Comparison of ENCODE assay signal across 7 cellular contexts in the genomic region with DNA sequence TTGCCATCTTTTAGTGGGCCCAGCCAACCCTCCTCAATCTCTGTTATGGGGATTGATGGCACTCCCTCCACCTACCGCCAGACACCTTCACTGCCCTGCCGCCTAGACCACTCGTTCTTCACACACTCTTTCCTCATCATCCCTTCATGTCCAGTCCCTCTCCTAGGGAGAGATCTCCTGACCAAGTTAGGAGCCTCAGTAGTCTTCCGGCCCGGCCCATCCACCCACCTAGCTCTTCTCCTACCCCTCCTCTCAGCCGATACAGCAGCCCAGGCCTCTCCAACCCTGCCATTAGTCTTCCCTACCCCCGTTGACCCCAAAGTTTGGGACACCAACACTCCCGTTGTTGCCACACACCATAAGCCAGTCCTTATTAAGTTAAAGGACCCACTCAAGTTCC. TPM values are rescaled to one million over a fixed set of nuclear protein-coding genes. Genes with fewer than 3 reads are reported as not detected.
"Had no signal": no experiment of that assay in that cellular context is flagged by ENCODE, and none has a peak within 500 bp of the region (broad histone marks: within the 10 kb centered on the region; RNA-seq: fewer than 3 reads in every experiment).

No MANE protein-coding gene starts in this region.

- DNase-seq: H9, HCEC 1CT, IMR-90 had no signal

- H3K27ac Mint-ChIP-seq: GM23338, H9 had no signal

- H2AFZ ChIP-seq: GM23338 had no signal

- H3K4me3 ChIP-seq: GM23338, K562 had no signal

- H3K4me3 Mint-ChIP-seq: GM23338, H9 had no signal

- ATAC-seq: GM23338, K562 had no signal

- H3K4me1 Mint-ChIP-seq: GM23338, H9 had no signal

- H3K4me2 ChIP-seq: GM23338 had no signal

RNA-seq across cellular contexts. Expression of a gene that starts 11.0 kb away (rescaled TPM):
- total RNA-seq: GM23338, H1, H9, HT-29, IMR-90, K562 had no signal

RNA-seq across cellular contexts. Expression of a gene that starts 37.2 kb away (rescaled TPM):
- total RNA-seq: GM23338, H1, H9, HT-29, IMR-90, K562 had no signal

RNA-seq across cellular contexts. Expression of a gene that starts 38.1 kb away (rescaled TPM):
- total RNA-seq: GM23338, H1, H9, HT-29, IMR-90, K562 had no signal

RNA-seq across cellular contexts. Expression of a gene that starts 50.6 kb away (rescaled TPM):
- total RNA-seq: GM23338, H1, H9, HT-29, IMR-90, K562 had no signal

RNA-seq across cellular contexts. Expression of a gene that starts 55.7 kb away (rescaled TPM):
- total RNA-seq: H1, H9, HT-29, IMR-90, K562 had no signal
